Comparison of ENCODE assay signal across 8 cellular contexts in genomic region chr14:73245401-73246325, GRCh38. TPM values are rescaled to one million over a fixed set of nuclear protein-coding genes. Genes with fewer than 3 reads are reported as not detected.
DNase-seq lines count a peak whose midpoint lies in the region; ATAC-seq and TF ChIP-seq lines count a peak whose summit lies in the region.

No MANE protein-coding gene starts in this region.

- H3K79me2 ChIP-seq in DOHH2 (ENCODE audit: control insufficient read depth, low read length) = no peaks in the 10 kb centered on the region

- H3K4me1 ChIP-seq in DOHH2 (ENCODE audit: control insufficient read depth, low read length) = peaks cover 57% of the 10 kb centered on the region

- intact Hi-C loops in left ventricle myocardium superior (cut with micrococcal nuclease) = no loop called here

- TF ChIP-seq CTCF in DOHH2 (IDR thresholded peaks at IDR 0.05; ENCODE audit: low read depth, low read length, poor library complexity, severe bottlenecking) = no peak
- no peak for TF ChIP-seq CTCF in HFF-Myc (IDR thresholded peaks at IDR 0.05; ENCODE audit: low read depth, low read length, missing control alignments)

- H3F3A ChIP-seq in DOHH2 (ENCODE audit: control insufficient read depth, insufficient read depth) = peaks cover 19% of the 10 kb centered on the region

- peak overlapping the region; percentile 67 for H3K4me3 ChIP-seq in DOHH2 (ENCODE audit: low read length)
- peak overlapping the region; percentile 42 for H3K4me3 ChIP-seq in HFF-Myc (replicated peaks; ENCODE audit: low read depth, low read length)

- no peaks in the 10 kb centered on the region for H3K9me2 ChIP-seq in DOHH2 (replicated peaks; ENCODE audit: control insufficient read depth, low read length)

- H3K27ac ChIP-seq in DOHH2 (ENCODE audit: low read depth, low read length) = no peak overlapping the region

- no peaks in the 10 kb centered on the region for H4K20me1 ChIP-seq in DOHH2 (ENCODE audit: control insufficient read depth, insufficient read depth, low read depth, low read length)

- H3K27me3 ChIP-seq in DOHH2 (ENCODE audit: control insufficient read depth, low read length) = peaks cover 38% of the 10 kb centered on the region

- DNase-seq in HFF-Myc (ENCODE audit: extremely low read depth, low read depth) (no peak), NOMO-1 treated with DMSO at 0.1 percent for 48 hours (lab: John Stamatoyannopoulos, UW; ENCODE audit: unreplicated experiment) (peak; percentile 66), activated gamma-delta T cell (lab: John Stamatoyannopoulos, UW) (peak; percentile 25), left ventricle myocardium superior (peak; percentile 79), HT-29 (ENCODE audit: low spot score) (no peak)
- peak; percentile 48 for DNase-seq in stimulated activated CD4-positive, alpha-beta T cell treated with anti-CD3 and anti-CD28 coated beads, Interleukin-12 subunit alpha, Interleukin-12 subunit beta, amount 100 ng/mL, for 4 hours

- peak overlapping the region; percentile 75 for H3K4me2 ChIP-seq in DOHH2 (ENCODE audit: low read length)

- ATAC-seq in left ventricle myocardium superior (peak; percentile 90), GM21360 (IDR thresholded peaks at IDR 0.05; ENCODE audit: unreplicated experiment) (no peak)

- no peaks in the 10 kb centered on the region for H3K9me3 ChIP-seq in DOHH2 (ENCODE audit: control insufficient read depth, insufficient read depth, low read length)

- H3K36me3 ChIP-seq in DOHH2 (ENCODE audit: control insufficient read depth, low read length) = no peaks in the 10 kb centered on the region

RNA-seq across cellular contexts. Expression of gene PAPLN, which starts 8.4 kb away (rescaled TPM):
- 3.2 TPM for total RNA-seq in left ventricle myocardium superior
- 0.13 and 0.25 TPM in 2 replicates for total RNA-seq in HT-29 (2014; rRNA removed; shearing (Covaris generic))

Comparison
In these comparisons a context has a peak if more than half of its experiments do, and no peak if none do; other contexts are left out.
1. DNase-seq: peak in NOMO-1 treated with DMSO at 0.1 percent for 48 hours (single experiment), activated gamma-delta T cell (single experiment), left ventricle myocardium superior (single experiment) and stimulated activated CD4-positive, alpha-beta T cell treated with anti-CD3 and anti-CD28 coated beads, Interleukin-12 subunit alpha, Interleukin-12 subunit beta, amount 100 ng/mL, for 4 hours (single experiment); none in HFF-Myc (single experiment) and HT-29 (single experiment).